Comparison of ENCODE assay signal across 8 cellular contexts in the genomic region with DNA sequence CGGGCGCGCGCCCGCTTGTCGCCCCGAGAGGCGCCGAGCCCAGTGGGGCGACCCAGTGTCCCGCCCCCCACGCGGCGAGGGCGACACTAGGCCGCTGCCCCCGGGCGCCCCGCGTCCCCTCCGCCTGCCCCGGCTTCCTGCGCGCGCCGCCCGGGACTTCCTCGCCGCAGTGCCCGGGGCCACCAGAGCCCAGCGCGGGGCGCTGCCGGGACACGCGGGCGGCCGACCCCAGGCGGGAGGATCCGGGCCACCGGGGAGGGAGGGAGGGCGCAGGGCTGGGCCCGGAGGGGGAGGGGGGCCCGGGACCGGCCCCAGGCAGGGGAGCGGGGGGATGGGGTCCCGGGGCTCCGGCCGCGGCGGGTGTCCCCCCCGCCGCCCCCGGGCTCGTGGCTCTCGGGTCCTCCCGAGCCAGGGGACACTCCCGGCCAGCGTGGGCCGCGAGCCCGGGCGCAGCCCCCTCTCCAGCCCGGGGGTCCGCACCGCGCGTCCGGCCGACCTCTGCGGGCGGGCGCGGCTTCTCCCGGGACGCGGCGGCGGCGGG. TPM values are rescaled to one million over a fixed set of nuclear protein-coding genes. Genes with fewer than 3 reads are reported as not detected.
A peak's percentile ranks its signal among the peaks of the same experiment; 100 is the strongest.
DNase-seq lines count a peak whose midpoint lies in the region; ATAC-seq and TF ChIP-seq lines count a peak whose summit lies in the region.

No MANE protein-coding gene starts in this region.

- no peaks in the 10 kb centered on the region for H3K27me3 ChIP-seq in colonic mucosa

- TF ChIP-seq CTCF in AG04449 (IDR thresholded peaks at IDR 0.05; ENCODE audit: insufficient read depth, low read length, missing control alignments) (peak; percentile 48), WI38 (IDR thresholded peaks at IDR 0.05; ENCODE audit: low read depth, low read length) (0 out of 2 replicates have a peak, but pooled peaks have one; percentile 6), colonic mucosa (IDR thresholded peaks at IDR 0.05) (no peak)

- POLR2A ChIA-PET in AG04449 (lab: Yijun Ruan, JAX) = no interaction called here

- ATAC-seq in GM19035 (IDR thresholded peaks at IDR 0.05; ENCODE audit: unreplicated experiment) (peak; percentile 49), HG02571 (IDR thresholded peaks at IDR 0.05; ENCODE audit: unreplicated experiment) (no peak)

- H3K4me3 ChIP-seq in AG04449 (ENCODE audit: low read depth, low read length) = peak overlapping the region; percentile 53
- H3K4me3 ChIP-seq in WI38 (ENCODE audit: low read depth, low read length) = peak overlapping the region; percentile 48
- peak overlapping the region; percentile 52 for H3K4me3 ChIP-seq in colonic mucosa

- H3K4me1 ChIP-seq in colonic mucosa = peaks cover 38% of the 10 kb centered on the region

- peak overlapping the region; percentile 68 to 97 for H3K9ac ChIP-seq in colonic mucosa (ENCODE audit: low read depth in 2 of 2, low read length in 2 of 2)

- peak overlapping the region; percentile 86 for H3K27ac ChIP-seq in colonic mucosa

- CTCF ChIA-PET in AG04449 (lab: Yijun Ruan, JAX) = interaction anchor here (1.1 to 1.2 kb wide), 2 partner anchors 24 to 29 kb away, joined by 3 read pairs; no protein-coding TSS in a partner anchor

- intact Hi-C loops in colonic mucosa (cut with DNase I) = no loop called here

- H3K36me3 ChIP-seq in colonic mucosa = no peaks in the 10 kb centered on the region

- no peaks in the 10 kb centered on the region for H3K9me3 ChIP-seq in colonic mucosa

- DNase-seq in AG04449 (ENCODE audit: low read depth, low spot score) = no peak
- peak; percentile 52 for DNase-seq in HK-2 (ENCODE audit: unreplicated experiment)
- no peak for DNase-seq in colonic mucosa
- peak; percentile 45 to 69 for DNase-seq in lung microvascular endothelial cell (ENCODE audit: low read depth in 2 of 2)
- peak; percentile 42 for DNase-seq in stimulated activated naive CD4-positive, alpha-beta T cell treated with Interleukin-2 at 50 U/mL for 16 hours (lab: John Stamatoyannopoulos, UW)

RNA-seq across cellular contexts. Expression of a gene that starts 0.4 kb away (rescaled TPM):
- 10 to 100 TPM; 33.8 to 61.0 TPM for total RNA-seq in colonic mucosa
- total RNA-seq in lung microvascular endothelial cell = 6.5 and 9.1 TPM in 2 replicates

Comparison
In these comparisons a context has a peak if more than half of its experiments do, and no peak if none do; other contexts are left out.
1. DNase-seq: peak in HK-2 (single experiment), lung microvascular endothelial cell (2 of 2) and stimulated activated naive CD4-positive, alpha-beta T cell treated with Interleukin-2 at 50 U/mL for 16 hours (single experiment); none in AG04449 (single experiment) and colonic mucosa (single experiment).
2. Peak in every context shown above with its lines, with median percentiles within 50 percentile points of each other: H3K4me3 ChIP-seq.